In genomic region chr6:7917729-7918128, GRCh38 we compare ENCODE assay signal across 1 cellular context.
TF ChIP-seq lines count a peak whose summit lies in the region.

No MANE protein-coding gene starts in this region.

TF ChIP-seq in HepG2, 621 proteins besides CTCF, POLR2A, EP300 and RAD21 (continued from another document and continues in another):
- TF ChIP-seq, protein P1, sequence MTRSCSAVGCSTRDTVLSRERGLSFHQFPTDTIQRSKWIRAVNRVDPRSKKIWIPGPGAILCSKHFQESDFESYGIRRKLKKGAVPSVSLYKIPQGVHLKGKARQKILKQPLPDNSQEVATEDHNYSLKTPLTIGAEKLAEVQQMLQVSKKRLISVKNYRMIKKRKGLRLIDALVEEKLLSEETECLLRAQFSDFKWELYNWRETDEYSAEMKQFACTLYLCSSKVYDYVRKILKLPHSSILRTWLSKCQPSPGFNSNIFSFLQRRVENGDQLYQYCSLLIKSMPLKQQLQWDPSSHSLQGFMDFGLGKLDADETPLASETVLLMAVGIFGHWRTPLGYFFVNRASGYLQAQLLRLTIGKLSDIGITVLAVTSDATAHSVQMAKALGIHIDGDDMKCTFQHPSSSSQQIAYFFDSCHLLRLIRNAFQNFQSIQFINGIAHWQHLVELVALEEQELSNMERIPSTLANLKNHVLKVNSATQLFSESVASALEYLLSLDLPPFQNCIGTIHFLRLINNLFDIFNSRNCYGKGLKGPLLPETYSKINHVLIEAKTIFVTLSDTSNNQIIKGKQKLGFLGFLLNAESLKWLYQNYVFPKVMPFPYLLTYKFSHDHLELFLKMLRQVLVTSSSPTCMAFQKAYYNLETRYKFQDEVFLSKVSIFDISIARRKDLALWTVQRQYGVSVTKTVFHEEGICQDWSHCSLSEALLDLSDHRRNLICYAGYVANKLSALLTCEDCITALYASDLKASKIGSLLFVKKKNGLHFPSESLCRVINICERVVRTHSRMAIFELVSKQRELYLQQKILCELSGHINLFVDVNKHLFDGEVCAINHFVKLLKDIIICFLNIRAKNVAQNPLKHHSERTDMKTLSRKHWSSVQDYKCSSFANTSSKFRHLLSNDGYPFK (CRISPR knock-in tag; IDR thresholded peaks at IDR 0.05; ENCODE audit: borderline replicate concordance): no peak
- TF ChIP-seq SNAPC5 (CRISPR knock-in tag; IDR thresholded peaks at IDR 0.05; ENCODE audit: borderline replicate concordance) (no peak), ZNF446 (CRISPR knock-in tag; IDR thresholded peaks at IDR 0.05) (no peak), PHF21A (CRISPR knock-in tag; IDR thresholded peaks at IDR 0.05) (no peak), ATRX (CRISPR knock-in tag; IDR thresholded peaks at IDR 0.05; ENCODE audit: borderline replicate concordance) (no peak), ZNF253 (CRISPR knock-in tag; IDR thresholded peaks at IDR 0.05; ENCODE audit: borderline replicate concordance) (no peak), STAG1 (CRISPR knock-in tag; IDR thresholded peaks at IDR 0.05) (no peak), ZFY (CRISPR knock-in tag; IDR thresholded peaks at IDR 0.05) (no peak), NR2F2 (IDR thresholded peaks at IDR 0.05; ENCODE audit: borderline replicate concordance, low read depth) (no peak), AHR (CRISPR knock-in tag; IDR thresholded peaks at IDR 0.05) (no peak), IRX3 (CRISPR knock-in tag; IDR thresholded peaks at IDR 0.05; ENCODE audit: borderline replicate concordance, low read depth) (no peak), EZH2 (conservative IDR thresholded peaks at IDR 0.05; ENCODE audit: low read depth, low read length) (no peak), ZNF264 (CRISPR knock-in tag; IDR thresholded peaks at IDR 0.05) (peak; percentile 86), MIXL1 (CRISPR knock-in tag; IDR thresholded peaks at IDR 0.05) (no peak), SIX4 (CRISPR knock-in tag; IDR thresholded peaks at IDR 0.05) (no peak), STAT5B (CRISPR knock-in tag; IDR thresholded peaks at IDR 0.05) (no peak), ZNF879 (CRISPR knock-in tag; IDR thresholded peaks at IDR 0.05) (no peak), ZFP82 (CRISPR knock-in tag; IDR thresholded peaks at IDR 0.05; ENCODE audit: borderline replicate concordance) (no peak), ELK4 (CRISPR knock-in tag; IDR thresholded peaks at IDR 0.05; ENCODE audit: borderline replicate concordance) (no peak), HIC2 (CRISPR knock-in tag; IDR thresholded peaks at IDR 0.05; ENCODE audit: low read depth) (no peak), MBNL3 (CRISPR knock-in tag; conservative IDR thresholded peaks at IDR 0.05) (no peak), ATF2 (CRISPR knock-in tag; IDR thresholded peaks at IDR 0.05) (no peak), AHDC1 (CRISPR knock-in tag; IDR thresholded peaks at IDR 0.05; ENCODE audit: borderline replicate concordance) (peak; percentile 60; the same call in 1 of the 2 replicates), RAD51 (IDR thresholded peaks at IDR 0.05; ENCODE audit: borderline replicate concordance) (no peak), ZNF557 (CRISPR knock-in tag; IDR thresholded peaks at IDR 0.05) (no peak), MTERF4 (CRISPR knock-in tag; IDR thresholded peaks at IDR 0.05) (no peak)
- TF ChIP-seq, protein P2, sequence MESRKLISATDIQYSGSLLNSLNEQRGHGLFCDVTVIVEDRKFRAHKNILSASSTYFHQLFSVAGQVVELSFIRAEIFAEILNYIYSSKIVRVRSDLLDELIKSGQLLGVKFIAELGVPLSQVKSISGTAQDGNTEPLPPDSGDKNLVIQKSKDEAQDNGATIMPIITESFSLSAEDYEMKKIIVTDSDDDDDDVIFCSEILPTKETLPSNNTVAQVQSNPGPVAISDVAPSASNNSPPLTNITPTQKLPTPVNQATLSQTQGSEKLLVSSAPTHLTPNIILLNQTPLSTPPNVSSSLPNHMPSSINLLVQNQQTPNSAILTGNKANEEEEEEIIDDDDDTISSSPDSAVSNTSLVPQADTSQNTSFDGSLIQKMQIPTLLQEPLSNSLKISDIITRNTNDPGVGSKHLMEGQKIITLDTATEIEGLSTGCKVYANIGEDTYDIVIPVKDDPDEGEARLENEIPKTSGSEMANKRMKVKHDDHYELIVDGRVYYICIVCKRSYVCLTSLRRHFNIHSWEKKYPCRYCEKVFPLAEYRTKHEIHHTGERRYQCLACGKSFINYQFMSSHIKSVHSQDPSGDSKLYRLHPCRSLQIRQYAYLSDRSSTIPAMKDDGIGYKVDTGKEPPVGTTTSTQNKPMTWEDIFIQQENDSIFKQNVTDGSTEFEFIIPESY (CRISPR knock-in tag; IDR thresholded peaks at IDR 0.05): no peak
- TF ChIP-seq, protein P3, sequence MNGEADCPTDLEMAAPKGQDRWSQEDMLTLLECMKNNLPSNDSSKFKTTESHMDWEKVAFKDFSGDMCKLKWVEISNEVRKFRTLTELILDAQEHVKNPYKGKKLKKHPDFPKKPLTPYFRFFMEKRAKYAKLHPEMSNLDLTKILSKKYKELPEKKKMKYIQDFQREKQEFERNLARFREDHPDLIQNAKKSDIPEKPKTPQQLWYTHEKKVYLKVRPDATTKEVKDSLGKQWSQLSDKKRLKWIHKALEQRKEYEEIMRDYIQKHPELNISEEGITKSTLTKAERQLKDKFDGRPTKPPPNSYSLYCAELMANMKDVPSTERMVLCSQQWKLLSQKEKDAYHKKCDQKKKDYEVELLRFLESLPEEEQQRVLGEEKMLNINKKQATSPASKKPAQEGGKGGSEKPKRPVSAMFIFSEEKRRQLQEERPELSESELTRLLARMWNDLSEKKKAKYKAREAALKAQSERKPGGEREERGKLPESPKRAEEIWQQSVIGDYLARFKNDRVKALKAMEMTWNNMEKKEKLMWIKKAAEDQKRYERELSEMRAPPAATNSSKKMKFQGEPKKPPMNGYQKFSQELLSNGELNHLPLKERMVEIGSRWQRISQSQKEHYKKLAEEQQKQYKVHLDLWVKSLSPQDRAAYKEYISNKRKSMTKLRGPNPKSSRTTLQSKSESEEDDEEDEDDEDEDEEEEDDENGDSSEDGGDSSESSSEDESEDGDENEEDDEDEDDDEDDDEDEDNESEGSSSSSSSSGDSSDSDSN (CRISPR knock-in tag; IDR thresholded peaks at IDR 0.05): no peak
- TF ChIP-seq, protein P4, sequence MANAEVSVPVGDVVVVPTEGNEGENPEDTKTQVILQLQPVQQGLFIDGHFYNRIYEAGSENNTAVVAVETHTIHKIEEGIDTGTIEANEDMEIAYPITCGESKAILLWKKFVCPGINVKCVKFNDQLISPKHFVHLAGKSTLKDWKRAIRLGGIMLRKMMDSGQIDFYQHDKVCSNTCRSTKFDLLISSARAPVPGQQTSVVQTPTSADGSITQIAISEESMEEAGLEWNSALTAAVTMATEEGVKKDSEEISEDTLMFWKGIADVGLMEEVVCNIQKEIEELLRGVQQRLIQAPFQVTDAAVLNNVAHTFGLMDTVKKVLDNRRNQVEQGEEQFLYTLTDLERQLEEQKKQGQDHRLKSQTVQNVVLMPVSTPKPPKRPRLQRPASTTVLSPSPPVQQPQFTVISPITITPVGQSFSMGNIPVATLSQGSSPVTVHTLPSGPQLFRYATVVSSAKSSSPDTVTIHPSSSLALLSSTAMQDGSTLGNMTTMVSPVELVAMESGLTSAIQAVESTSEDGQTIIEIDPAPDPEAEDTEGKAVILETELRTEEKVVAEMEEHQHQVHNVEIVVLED (CRISPR knock-in tag; IDR thresholded peaks at IDR 0.05; ENCODE audit: borderline replicate concordance): no peak
- TF ChIP-seq, protein P5, sequence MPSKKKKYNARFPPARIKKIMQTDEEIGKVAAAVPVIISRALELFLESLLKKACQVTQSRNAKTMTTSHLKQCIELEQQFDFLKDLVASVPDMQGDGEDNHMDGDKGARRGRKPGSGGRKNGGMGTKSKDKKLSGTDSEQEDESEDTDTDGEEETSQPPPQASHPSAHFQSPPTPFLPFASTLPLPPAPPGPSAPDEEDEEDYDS (CRISPR knock-in tag; IDR thresholded peaks at IDR 0.05): no peak
